1 cellular context compared by ENCODE assay signal in the genomic region with DNA sequence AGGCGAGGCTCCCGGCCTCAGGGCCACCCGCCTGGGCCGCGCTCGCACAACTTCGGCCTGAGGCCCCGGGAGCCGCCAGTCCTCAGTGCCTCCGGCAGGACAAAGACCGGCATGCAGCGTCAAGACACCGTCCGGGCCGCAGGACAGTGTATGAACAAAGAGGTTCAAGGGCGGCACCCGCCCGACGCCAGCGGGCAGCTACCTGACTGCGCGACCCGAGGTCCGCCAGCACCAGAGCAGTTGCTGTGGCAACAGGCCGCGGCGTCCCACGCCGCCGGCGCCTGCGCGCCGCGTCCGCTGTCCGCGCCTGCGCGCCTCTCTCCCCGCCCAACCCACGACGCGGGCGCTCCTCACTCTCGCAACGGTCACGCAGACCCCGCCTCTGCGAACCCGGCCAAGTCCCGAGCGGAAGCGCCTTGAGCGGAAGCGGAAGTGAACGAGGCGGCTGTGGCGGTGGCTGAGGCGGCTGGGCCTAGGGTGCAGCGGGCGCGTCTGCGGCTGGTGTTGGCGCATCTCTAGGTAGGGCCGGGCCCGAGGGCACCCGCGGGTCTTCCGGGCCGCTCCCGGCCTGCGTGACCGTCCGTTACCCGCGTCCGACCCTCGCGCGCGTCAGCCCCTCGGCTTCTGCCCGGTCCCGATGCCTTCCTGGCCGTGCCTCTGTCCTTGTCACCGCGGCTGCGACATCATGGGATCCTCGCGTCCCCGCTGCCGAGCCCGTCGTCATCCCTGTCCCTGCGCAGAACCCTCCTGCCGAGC.
TF ChIP-seq lines count a peak whose summit lies in the region.

A gene with protein sequence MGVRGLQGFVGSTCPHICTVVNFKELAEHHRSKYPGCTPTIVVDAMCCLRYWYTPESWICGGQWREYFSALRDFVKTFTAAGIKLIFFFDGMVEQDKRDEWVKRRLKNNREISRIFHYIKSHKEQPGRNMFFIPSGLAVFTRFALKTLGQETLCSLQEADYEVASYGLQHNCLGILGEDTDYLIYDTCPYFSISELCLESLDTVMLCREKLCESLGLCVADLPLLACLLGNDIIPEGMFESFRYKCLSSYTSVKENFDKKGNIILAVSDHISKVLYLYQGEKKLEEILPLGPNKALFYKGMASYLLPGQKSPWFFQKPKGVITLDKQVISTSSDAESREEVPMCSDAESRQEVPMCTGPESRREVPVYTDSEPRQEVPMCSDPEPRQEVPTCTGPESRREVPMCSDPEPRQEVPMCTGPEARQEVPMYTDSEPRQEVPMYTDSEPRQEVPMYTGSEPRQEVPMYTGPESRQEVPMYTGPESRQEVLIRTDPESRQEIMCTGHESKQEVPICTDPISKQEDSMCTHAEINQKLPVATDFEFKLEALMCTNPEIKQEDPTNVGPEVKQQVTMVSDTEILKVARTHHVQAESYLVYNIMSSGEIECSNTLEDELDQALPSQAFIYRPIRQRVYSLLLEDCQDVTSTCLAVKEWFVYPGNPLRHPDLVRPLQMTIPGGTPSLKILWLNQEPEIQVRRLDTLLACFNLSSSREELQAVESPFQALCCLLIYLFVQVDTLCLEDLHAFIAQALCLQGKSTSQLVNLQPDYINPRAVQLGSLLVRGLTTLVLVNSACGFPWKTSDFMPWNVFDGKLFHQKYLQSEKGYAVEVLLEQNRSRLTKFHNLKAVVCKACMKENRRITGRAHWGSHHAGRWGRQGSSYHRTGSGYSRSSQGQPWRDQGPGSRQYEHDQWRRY (plus strand): TSS at position 435 of the 756 bp plus-strand sequence. CDS start 10,633 bp downstream, outside the sequence.

TF ChIP-seq in HepG2, 621 proteins besides CTCF, POLR2A, EP300 and RAD21 (continued from another document and continues in another):
- TF ChIP-seq ZNF646 (CRISPR knock-in tag; IDR thresholded peaks at IDR 0.05) (no peak), ESRRA (CRISPR knock-in tag; IDR thresholded peaks at IDR 0.05; ENCODE audit: low read depth) (peak; percentile 74), FOXP4 (CRISPR knock-in tag; IDR thresholded peaks at IDR 0.05) (peak; percentile 25; the same call in 1 of the 2 replicates), ZNF775 (CRISPR knock-in tag; IDR thresholded peaks at IDR 0.05; ENCODE audit: borderline replicate concordance) (peak; percentile 89; the same call in 1 of the 2 replicates), ZNF160 (CRISPR knock-in tag; IDR thresholded peaks at IDR 0.05) (peak; percentile 66; the same call in 1 of the 2 replicates), RBM39 (IDR thresholded peaks at IDR 0.05; ENCODE audit: low read depth, low read length, poor library complexity, severe bottlenecking) (peak; percentile 91), REPIN1 (CRISPR knock-in tag; IDR thresholded peaks at IDR 0.05; ENCODE audit: borderline replicate concordance, low read depth) (peak; percentile 80), BORCS8-MEF2B (CRISPR knock-in tag; IDR thresholded peaks at IDR 0.05) (peak; percentile 89), ZNF441 (CRISPR knock-in tag; IDR thresholded peaks at IDR 0.05; ENCODE audit: borderline replicate concordance) (peak; percentile 92; the same call in 1 of the 2 replicates), ZNF788 (CRISPR knock-in tag; IDR thresholded peaks at IDR 0.05; ENCODE audit: borderline replicate concordance) (peak; percentile 71; the same call in 1 of the 2 replicates), ETV5 (CRISPR knock-in tag; IDR thresholded peaks at IDR 0.05; ENCODE audit: borderline replicate concordance) (peak; percentile 94)
- TF ChIP-seq, protein P1, sequence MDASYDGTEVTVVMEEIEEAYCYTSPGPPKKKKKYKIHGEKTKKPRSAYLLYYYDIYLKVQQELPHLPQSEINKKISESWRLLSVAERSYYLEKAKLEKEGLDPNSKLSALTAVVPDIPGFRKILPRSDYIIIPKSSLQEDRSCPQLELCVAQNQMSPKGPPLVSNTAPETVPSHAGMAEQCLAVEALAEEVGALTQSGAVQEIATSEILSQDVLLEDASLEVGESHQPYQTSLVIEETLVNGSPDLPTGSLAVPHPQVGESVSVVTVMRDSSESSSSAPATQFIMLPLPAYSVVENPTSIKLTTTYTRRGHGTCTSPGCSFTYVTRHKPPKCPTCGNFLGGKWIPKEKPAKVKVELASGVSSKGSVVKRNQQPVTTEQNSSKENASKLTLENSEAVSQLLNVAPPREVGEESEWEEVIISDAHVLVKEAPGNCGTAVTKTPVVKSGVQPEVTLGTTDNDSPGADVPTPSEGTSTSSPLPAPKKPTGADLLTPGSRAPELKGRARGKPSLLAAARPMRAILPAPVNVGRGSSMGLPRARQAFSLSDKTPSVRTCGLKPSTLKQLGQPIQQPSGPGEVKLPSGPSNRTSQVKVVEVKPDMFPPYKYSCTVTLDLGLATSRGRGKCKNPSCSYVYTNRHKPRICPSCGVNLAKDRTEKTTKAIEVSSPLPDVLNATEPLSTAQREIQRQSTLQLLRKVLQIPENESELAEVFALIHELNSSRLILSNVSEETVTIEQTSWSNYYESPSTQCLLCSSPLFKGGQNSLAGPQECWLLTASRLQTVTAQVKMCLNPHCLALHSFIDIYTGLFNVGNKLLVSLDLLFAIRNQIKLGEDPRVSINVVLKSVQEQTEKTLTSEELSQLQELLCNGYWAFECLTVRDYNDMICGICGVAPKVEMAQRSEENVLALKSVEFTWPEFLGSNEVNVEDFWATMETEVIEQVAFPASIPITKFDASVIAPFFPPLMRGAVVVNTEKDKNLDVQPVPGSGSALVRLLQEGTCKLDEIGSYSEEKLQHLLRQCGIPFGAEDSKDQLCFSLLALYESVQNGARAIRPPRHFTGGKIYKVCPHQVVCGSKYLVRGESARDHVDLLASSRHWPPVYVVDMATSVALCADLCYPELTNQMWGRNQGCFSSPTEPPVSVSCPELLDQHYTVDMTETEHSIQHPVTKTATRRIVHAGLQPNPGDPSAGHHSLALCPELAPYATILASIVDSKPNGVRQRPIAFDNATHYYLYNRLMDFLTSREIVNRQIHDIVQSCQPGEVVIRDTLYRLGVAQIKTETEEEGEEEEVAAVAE (CRISPR knock-in tag; IDR thresholded peaks at IDR 0.05; ENCODE audit: borderline replicate concordance): peak; percentile 77; the same call in 1 of the 2 replicates
- TF ChIP-seq, protein P2, sequence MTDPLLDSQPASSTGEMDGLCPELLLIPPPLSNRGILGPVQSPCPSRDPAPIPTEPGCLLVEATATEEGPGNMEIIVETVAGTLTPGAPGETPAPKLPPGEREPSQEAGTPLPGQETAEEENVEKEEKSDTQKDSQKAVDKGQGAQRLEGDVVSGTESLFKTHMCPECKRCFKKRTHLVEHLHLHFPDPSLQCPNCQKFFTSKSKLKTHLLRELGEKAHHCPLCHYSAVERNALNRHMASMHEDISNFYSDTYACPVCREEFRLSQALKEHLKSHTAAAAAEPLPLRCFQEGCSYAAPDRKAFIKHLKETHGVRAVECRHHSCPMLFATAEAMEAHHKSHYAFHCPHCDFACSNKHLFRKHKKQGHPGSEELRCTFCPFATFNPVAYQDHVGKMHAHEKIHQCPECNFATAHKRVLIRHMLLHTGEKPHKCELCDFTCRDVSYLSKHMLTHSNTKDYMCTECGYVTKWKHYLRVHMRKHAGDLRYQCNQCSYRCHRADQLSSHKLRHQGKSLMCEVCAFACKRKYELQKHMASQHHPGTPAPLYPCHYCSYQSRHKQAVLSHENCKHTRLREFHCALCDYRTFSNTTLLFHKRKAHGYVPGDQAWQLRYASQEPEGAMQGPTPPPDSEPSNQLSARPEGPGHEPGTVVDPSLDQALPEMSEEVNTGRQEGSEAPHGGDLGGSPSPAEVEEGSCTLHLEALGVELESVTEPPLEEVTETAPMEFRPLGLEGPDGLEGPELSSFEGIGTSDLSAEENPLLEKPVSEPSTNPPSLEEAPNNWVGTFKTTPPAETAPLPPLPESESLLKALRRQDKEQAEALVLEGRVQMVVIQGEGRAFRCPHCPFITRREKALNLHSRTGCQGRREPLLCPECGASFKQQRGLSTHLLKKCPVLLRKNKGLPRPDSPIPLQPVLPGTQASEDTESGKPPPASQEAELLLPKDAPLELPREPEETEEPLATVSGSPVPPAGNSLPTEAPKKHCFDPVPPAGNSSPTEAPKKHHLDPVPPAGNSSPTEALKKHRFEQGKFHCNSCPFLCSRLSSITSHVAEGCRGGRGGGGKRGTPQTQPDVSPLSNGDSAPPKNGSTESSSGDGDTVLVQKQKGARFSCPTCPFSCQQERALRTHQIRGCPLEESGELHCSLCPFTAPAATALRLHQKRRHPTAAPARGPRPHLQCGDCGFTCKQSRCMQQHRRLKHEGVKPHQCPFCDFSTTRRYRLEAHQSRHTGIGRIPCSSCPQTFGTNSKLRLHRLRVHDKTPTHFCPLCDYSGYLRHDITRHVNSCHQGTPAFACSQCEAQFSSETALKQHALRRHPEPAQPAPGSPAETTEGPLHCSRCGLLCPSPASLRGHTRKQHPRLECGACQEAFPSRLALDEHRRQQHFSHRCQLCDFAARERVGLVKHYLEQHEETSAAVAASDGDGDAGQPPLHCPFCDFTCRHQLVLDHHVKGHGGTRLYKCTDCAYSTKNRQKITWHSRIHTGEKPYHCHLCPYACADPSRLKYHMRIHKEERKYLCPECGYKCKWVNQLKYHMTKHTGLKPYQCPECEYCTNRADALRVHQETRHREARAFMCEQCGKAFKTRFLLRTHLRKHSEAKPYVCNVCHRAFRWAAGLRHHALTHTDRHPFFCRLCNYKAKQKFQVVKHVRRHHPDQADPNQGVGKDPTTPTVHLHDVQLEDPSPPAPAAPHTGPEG (CRISPR knock-in tag; IDR thresholded peaks at IDR 0.05): peak; percentile 91
- TF ChIP-seq, protein P3, sequence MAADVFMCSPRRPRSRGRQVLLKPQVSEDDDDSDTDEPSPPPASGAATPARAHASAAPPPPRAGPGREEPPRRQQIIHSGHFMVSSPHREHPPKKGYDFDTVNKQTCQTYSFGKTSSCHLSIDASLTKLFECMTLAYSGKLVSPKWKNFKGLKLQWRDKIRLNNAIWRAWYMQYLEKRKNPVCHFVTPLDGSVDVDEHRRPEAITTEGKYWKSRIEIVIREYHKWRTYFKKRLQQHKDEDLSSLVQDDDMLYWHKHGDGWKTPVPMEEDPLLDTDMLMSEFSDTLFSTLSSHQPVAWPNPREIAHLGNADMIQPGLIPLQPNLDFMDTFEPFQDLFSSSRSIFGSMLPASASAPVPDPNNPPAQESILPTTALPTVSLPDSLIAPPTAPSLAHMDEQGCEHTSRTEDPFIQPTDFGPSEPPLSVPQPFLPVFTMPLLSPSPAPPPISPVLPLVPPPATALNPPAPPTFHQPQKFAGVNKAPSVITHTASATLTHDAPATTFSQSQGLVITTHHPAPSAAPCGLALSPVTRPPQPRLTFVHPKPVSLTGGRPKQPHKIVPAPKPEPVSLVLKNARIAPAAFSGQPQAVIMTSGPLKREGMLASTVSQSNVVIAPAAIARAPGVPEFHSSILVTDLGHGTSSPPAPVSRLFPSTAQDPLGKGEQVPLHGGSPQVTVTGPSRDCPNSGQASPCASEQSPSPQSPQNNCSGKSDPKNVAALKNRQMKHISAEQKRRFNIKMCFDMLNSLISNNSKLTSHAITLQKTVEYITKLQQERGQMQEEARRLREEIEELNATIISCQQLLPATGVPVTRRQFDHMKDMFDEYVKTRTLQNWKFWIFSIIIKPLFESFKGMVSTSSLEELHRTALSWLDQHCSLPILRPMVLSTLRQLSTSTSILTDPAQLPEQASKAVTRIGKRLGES (CRISPR knock-in tag; IDR thresholded peaks at IDR 0.05; ENCODE audit: borderline replicate concordance): peak; percentile 11; the same call in 1 of the 2 replicates
- TF ChIP-seq, protein P4, sequence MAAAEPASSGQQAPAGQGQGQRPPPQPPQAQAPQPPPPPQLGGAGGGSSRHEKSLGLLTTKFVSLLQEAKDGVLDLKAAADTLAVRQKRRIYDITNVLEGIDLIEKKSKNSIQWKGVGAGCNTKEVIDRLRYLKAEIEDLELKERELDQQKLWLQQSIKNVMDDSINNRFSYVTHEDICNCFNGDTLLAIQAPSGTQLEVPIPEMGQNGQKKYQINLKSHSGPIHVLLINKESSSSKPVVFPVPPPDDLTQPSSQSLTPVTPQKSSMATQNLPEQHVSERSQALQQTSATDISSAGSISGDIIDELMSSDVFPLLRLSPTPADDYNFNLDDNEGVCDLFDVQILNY (CRISPR knock-in tag; conservative IDR thresholded peaks at IDR 0.05): no peak; the same call in 1 of the 2 replicates
